In genomic region chr4:4592414-4592813, GRCh38 we compare ENCODE assay signal across 8 cellular contexts.
"Had no signal": no experiment of that assay in that cellular context is flagged by ENCODE, and none has a peak within 500 bp of the region (broad histone marks: within the 10 kb centered on the region; RNA-seq: fewer than 3 reads in every experiment).

No MANE protein-coding gene starts in this region.

- DNase-seq: H9, HCEC 1CT, HFFc6, IMR-90, KBM-7 had no signal

- H3K27ac ChIP-seq: HL-60, KMS-11 had no signal

- H3K4me3 ChIP-seq: GM23338 had no signal

- H3K4me2 ChIP-seq: KMS-11 had no signal

- H2AFZ ChIP-seq: GM23338 had no signal

- H3K9ac ChIP-seq: KMS-11 had no signal
